17 cellular contexts compared by ENCODE assay signal in genomic region chr4:158181906-158182305, GRCh38. TPM values are rescaled to one million over a fixed set of nuclear protein-coding genes. Genes with fewer than 3 reads are reported as not detected.
A peak's percentile ranks its signal among the peaks of the same experiment; 100 is the strongest.
DNase-seq lines count a peak whose midpoint lies in the region; ATAC-seq, FAIRE-seq and TF ChIP-seq lines count a peak whose summit lies in the region.
"Had no signal": no experiment of that assay in that cellular context is flagged by ENCODE, and none has a peak within 500 bp of the region (broad histone marks: within the 10 kb centered on the region; RNA-seq: fewer than 3 reads in every experiment).

No MANE protein-coding gene starts in this region.

- H3K9me3 ChIP-seq in H9 (ENCODE audit: control insufficient read depth, low read depth, low read length) (no peaks in the 10 kb centered on the region), ascending aorta (no peaks in the 10 kb centered on the region), keratinocyte (ENCODE audit: control insufficient read depth, low read depth, low read length) (no peaks in the 10 kb centered on the region)

- H3K79me1 ChIP-seq in H9 (ENCODE audit: insufficient read depth, low read depth, low read length, poor library complexity, severe bottlenecking): no peaks in the 10 kb centered on the region

- H3K4me1 ChIP-seq in H9 (ENCODE audit: insufficient read depth, low read length) (no peaks in the 10 kb centered on the region), ascending aorta (peaks cover 5 to 37% of the 10 kb centered on the region in 2 donors), keratinocyte (ENCODE audit: control insufficient read depth, extremely low read depth, insufficient read depth, low read length) (no peaks in the 10 kb centered on the region)

- H3K9ac ChIP-seq in H9 (ENCODE audit: extremely low read depth, insufficient read length, low read length) (no peak overlapping the region), keratinocyte (ENCODE audit: control insufficient read depth, extremely low read depth, insufficient read depth, low read length) (no peak overlapping the region)

- ATAC-seq in activated naive CD8-positive, alpha-beta T cell treated with anti-CD3 and anti-CD28 coated beads, Interleukin-2, amount 50 U/mL, for 24 hours: no peak

- no peak for DNase-seq in H9
- no peak for DNase-seq in ascending aorta (ENCODE audit: low spot score in 2 of 2)
- no peak for DNase-seq in keratinocyte (ENCODE audit: low read depth, low spot score)
- no peak for DNase-seq in osteocyte (ENCODE audit: extremely low spot score, unreplicated experiment)
- no peak for DNase-seq in hepatic stellate cell (ENCODE audit: low spot score)
- DNase-seq in NCI-H226: no peak
- DNase-seq in activated naive CD8-positive, alpha-beta T cell treated with anti-CD3 and anti-CD28 coated beads, Interleukin-2, amount 50 U/mL, for 24 hours: no peak
- DNase-seq in AG08395 (ENCODE audit: low spot score): no peak
- DNase-seq: AML-193; CD4-positive, alpha-beta memory T cell; DMS79 treated with DMSO at 0.1 percent for 48 hours; GF-D8; MV-4-11; NCI-H1436; NCI-H2081; NCI-H524 treated with DMSO at 0.1 percent for 48 hours had no signal

- no peak overlapping the region for H3K23ac ChIP-seq in H9 (ENCODE audit: insufficient read length, low read depth, low read length)

- no peak overlapping the region for H2BK12ac ChIP-seq in H9 (ENCODE audit: insufficient read length, low read depth, low read length)

- H3K23me2 ChIP-seq in H9 (ENCODE audit: insufficient read length, low read depth, low read length, poor library complexity, severe bottlenecking): no peaks in the 10 kb centered on the region

- H3K79me2 ChIP-seq in H9 (ENCODE audit: insufficient read depth, low read length) (no peaks in the 10 kb centered on the region), keratinocyte (ENCODE audit: control insufficient read depth, insufficient read depth, low read length) (no peaks in the 10 kb centered on the region)

- H4K91ac ChIP-seq in H9 (ENCODE audit: insufficient read length, low read depth, low read length): no peak overlapping the region

- no peaks in the 10 kb centered on the region for H4K20me1 ChIP-seq in H9 (ENCODE audit: control insufficient read depth, insufficient read depth, insufficient read length)
- H4K20me1 ChIP-seq in keratinocyte (ENCODE audit: control insufficient read depth, extremely low read depth, insufficient read depth, low read length): no peaks in the 10 kb centered on the region

- no peak overlapping the region for H3K18ac ChIP-seq in H9 (ENCODE audit: insufficient read length, low read depth, low read length)

- H3K14ac ChIP-seq in H9 (ENCODE audit: insufficient read depth, low read length): no peak overlapping the region

- no peak overlapping the region for H2BK5ac ChIP-seq in H9 (ENCODE audit: insufficient read length, low read length)

- H3K4me1 Mint-ChIP-seq in H9: no peaks in the 10 kb centered on the region
- peaks cover 33% of the 10 kb centered on the region for H3K4me1 Mint-ChIP-seq in osteocyte (ENCODE audit: unreplicated experiment)
- no peaks in the 10 kb centered on the region for H3K4me1 Mint-ChIP-seq in activated naive CD8-positive, alpha-beta T cell treated with anti-CD3 and anti-CD28 coated beads, Interleukin-2, amount 50 U/mL, for 24 hours
- H3K4me1 Mint-ChIP-seq: CD4-positive, alpha-beta memory T cell had no signal

- no CpG with 5 or more reads among the region's 5 CpGs for WGBS in H9 (ENCODE audit: extremely low coverage, insufficient read length, low lambda C conversion rate)

- dilution Hi-C loops in keratinocyte (cut with MboI; ENCODE audit: extremely low pct_ligation_motif_present, low sequenced_read_pairs): loop anchor here (25.0 kb wide), 1 partner anchor 170 kb away; no protein-coding TSS in a partner anchor

- no peak overlapping the region for H2AK5ac ChIP-seq in H9 (ENCODE audit: insufficient read length, low read length)

- no peak overlapping the region for H2BK15ac ChIP-seq in H9 (ENCODE audit: low read depth, low read length)

- H3K9me1 ChIP-seq in keratinocyte (ENCODE audit: control insufficient read depth, extremely low read depth, insufficient read depth, low read length): no peaks in the 10 kb centered on the region

- peaks cover 4% of the 10 kb centered on the region in 2 donors for H3K36me3 ChIP-seq in ascending aorta
- no peaks in the 10 kb centered on the region for H3K36me3 ChIP-seq in keratinocyte (ENCODE audit: control insufficient read depth in 2 of 2, extremely low read depth in 1 of 2, insufficient read depth in 2 of 2, low read length in 2 of 2)

- H3K27ac ChIP-seq in H9 (ENCODE audit: insufficient read length, low read depth, low read length) (no peak overlapping the region), ascending aorta (peak overlapping the region; percentile 88 to 97), keratinocyte (ENCODE audit: control insufficient read depth, insufficient read depth, low read length) (no peak overlapping the region)

- H2BK20ac ChIP-seq in H9 (ENCODE audit: low read depth, low read length, poor library complexity, severe bottlenecking): no peak overlapping the region

- no peak overlapping the region for H3K56ac ChIP-seq in H9 (ENCODE audit: insufficient read length, low read depth, low read length)

- H3K4me2 ChIP-seq in H9 (ENCODE audit: insufficient read depth, insufficient read length, low read length): no peak overlapping the region
- no peak overlapping the region for H3K4me2 ChIP-seq in keratinocyte (ENCODE audit: control insufficient read depth, extremely low read depth, insufficient read depth, low read depth, low read length)

- no peaks in the 10 kb centered on the region for H3K9me3 Mint-ChIP-seq in H9
- H3K9me3 Mint-ChIP-seq in osteocyte (ENCODE audit: unreplicated experiment): no peaks in the 10 kb centered on the region
- peaks cover 3% of the 10 kb centered on the region for H3K9me3 Mint-ChIP-seq in activated naive CD8-positive, alpha-beta T cell treated with anti-CD3 and anti-CD28 coated beads, Interleukin-2, amount 50 U/mL, for 24 hours
- H3K9me3 Mint-ChIP-seq: CD4-positive, alpha-beta memory T cell had no signal

- H3K36me3 Mint-ChIP-seq in H9 (ENCODE audit: insufficient read depth in 1 of 3, low read depth in 3 of 3): no peaks in the 10 kb centered on the region
- no peaks in the 10 kb centered on the region for H3K36me3 Mint-ChIP-seq in osteocyte (ENCODE audit: unreplicated experiment)
- H3K36me3 Mint-ChIP-seq in activated naive CD8-positive, alpha-beta T cell treated with anti-CD3 and anti-CD28 coated beads, Interleukin-2, amount 50 U/mL, for 24 hours (ENCODE audit: low read depth): no peaks in the 10 kb centered on the region
- H3K36me3 Mint-ChIP-seq: CD4-positive, alpha-beta memory T cell had no signal

- H4K8ac ChIP-seq in H9 (replicated peaks; ENCODE audit: insufficient read length, low read depth, low read length): no peak overlapping the region

- no peaks in the 10 kb centered on the region for H3K27me3 ChIP-seq in H9 (ENCODE audit: insufficient read depth, low read length)
- no peaks in the 10 kb centered on the region for H3K27me3 ChIP-seq in ascending aorta
- no peaks in the 10 kb centered on the region for H3K27me3 ChIP-seq in keratinocyte (ENCODE audit: control insufficient read depth, extremely low read depth, insufficient read depth, low read length)

- intact Hi-C loops in ascending aorta (cut with DNase I): no loop called here

- no peak overlapping the region for H3T11ph ChIP-seq in H9 (ENCODE audit: low read length)

- no peak overlapping the region for H2BK120ac ChIP-seq in H9 (ENCODE audit: low read depth, low read length, poor library complexity, severe bottlenecking)

- H3K27me3 Mint-ChIP-seq in H9 (ENCODE audit: low read depth) (no peaks in the 10 kb centered on the region), osteocyte (ENCODE audit: unreplicated experiment) (no peaks in the 10 kb centered on the region)
- peaks cover 2% of the 10 kb centered on the region for H3K27me3 Mint-ChIP-seq in activated naive CD8-positive, alpha-beta T cell treated with anti-CD3 and anti-CD28 coated beads, Interleukin-2, amount 50 U/mL, for 24 hours

- no peak overlapping the region for H3K4ac ChIP-seq in H9 (ENCODE audit: low read depth, low read length)

- H2AFZ ChIP-seq in H9 (ENCODE audit: low read length): peak overlapping the region; percentile 62
- peak overlapping the region; percentile 54 for H2AFZ ChIP-seq in keratinocyte (ENCODE audit: control insufficient read depth, low read length)

- TF ChIP-seq CTCF in H9 (conservative IDR thresholded peaks at IDR 0.05) (no peak), ascending aorta (IDR thresholded peaks at IDR 0.05) (no peak), keratinocyte (optimal IDR thresholded peaks at IDR 0.05 in 1 of 3, IDR thresholded peaks at IDR 0.05 in 1 of 3, conservative IDR thresholded peaks at IDR 0.05 in 1 of 3; ENCODE audit: extremely low read depth in 1 of 3, insufficient read depth in 2 of 3, low read length in 3 of 3) (no peak), osteocyte (IDR thresholded peaks at IDR 0.05) (no peak)

- H3K4me3 Mint-ChIP-seq in H9 (no peak overlapping the region), osteocyte (ENCODE audit: unreplicated experiment) (peak overlapping the region; percentile 62)
- no peak overlapping the region for H3K4me3 Mint-ChIP-seq in activated naive CD8-positive, alpha-beta T cell treated with anti-CD3 and anti-CD28 coated beads, Interleukin-2, amount 50 U/mL, for 24 hours
- H3K4me3 Mint-ChIP-seq: CD4-positive, alpha-beta memory T cell had no signal

- H4K5ac ChIP-seq in H9 (ENCODE audit: insufficient read length, low read depth, low read length): no peak overlapping the region

- H3K4me3 ChIP-seq in ascending aorta (peak overlapping the region in 1 of 2 donors; percentile 21), keratinocyte (ENCODE audit: control insufficient read depth in 2 of 3, extremely low read depth in 1 of 3, insufficient read depth in 2 of 3, low read depth in 1 of 3, low read length in 3 of 3) (no peak overlapping the region)

- no peak overlapping the region for H3K27ac Mint-ChIP-seq in H9
- peak overlapping the region; percentile 86 for H3K27ac Mint-ChIP-seq in osteocyte (ENCODE audit: unreplicated experiment)
- no peak overlapping the region for H3K27ac Mint-ChIP-seq in activated naive CD8-positive, alpha-beta T cell treated with anti-CD3 and anti-CD28 coated beads, Interleukin-2, amount 50 U/mL, for 24 hours
- H3K27ac Mint-ChIP-seq: CD4-positive, alpha-beta memory T cell had no signal

- FAIRE-seq in keratinocyte (lab: Jason Lieb, UNC): no peak
- FAIRE-seq: H54 had no signal

RNA-seq across cellular contexts. Expression of gene GASK1B, which starts 9.1 kb away (rescaled TPM):
- total RNA-seq in H9 (2021): not detected in 2 replicates
- 69.7 TPM for total RNA-seq in ascending aorta
- 1.4 to 3.1 TPM (median 2.1 TPM) in 3 replicates for polyA plus RNA-seq in keratinocyte
- polyA plus RNA-seq in keratinocyte (2011; ENCODE audit: low read depth): 0.41 TPM
- polyA plus RNA-seq in keratinocyte (2011; cell fraction: cytosol; rRNA removed): 1.1 and 1.9 TPM in 2 replicates
- polyA plus RNA-seq in keratinocyte (2011; cell fraction: nucleus; rRNA removed): 2.0 and 3.9 TPM in 2 replicates
- 0.51 and 1.4 TPM in 2 replicates for polyA plus RNA-seq in keratinocyte (2012; ENCODE audit: low replicate concordance)
- polyA minus RNA-seq in keratinocyte: 1.1 to 7.3 TPM (median 4.4 TPM) in 3 replicates
- polyA minus RNA-seq in keratinocyte (2011; cell fraction: cytosol; rRNA and poly(A)+ RNA removed): 1.9 TPM
- polyA minus RNA-seq in keratinocyte (2011; cell fraction: nucleus; rRNA and poly(A)+ RNA removed): 3.5 and 6.3 TPM in 2 replicates
- 11.7 and 11.8 TPM in 2 replicates for total RNA-seq in osteocyte
- polyA plus RNA-seq: CD4-positive, alpha-beta memory T cell had no signal

RNA-seq across cellular contexts. Expression of gene TMEM144, which starts 28.4 kb away (rescaled TPM):
- total RNA-seq in H9 (2021) (3.4 and 3.6 TPM in 2 replicates), ascending aorta (4.0 TPM), osteocyte (1.0 and 1.7 TPM in 2 replicates)
- 2.8 to 4.0 TPM (median 3.3 TPM) in 3 replicates for polyA plus RNA-seq in keratinocyte
- 0.52 TPM for polyA plus RNA-seq in keratinocyte (2011; ENCODE audit: low read depth)
- polyA plus RNA-seq in keratinocyte (2011; cell fraction: cytosol; rRNA removed): 1.3 and 2.7 TPM in 2 replicates
- polyA plus RNA-seq in keratinocyte (2011; cell fraction: nucleus; rRNA removed): 4.2 TPM in 2 replicates
- polyA plus RNA-seq in keratinocyte (2012; ENCODE audit: low replicate concordance): 1.4 and 2.6 TPM in 2 replicates
- 4.0 to 16.4 TPM (median 5.7 TPM) in 3 replicates for polyA minus RNA-seq in keratinocyte
- 3.6 TPM for polyA minus RNA-seq in keratinocyte (2011; cell fraction: cytosol; rRNA and poly(A)+ RNA removed)
- 8.1 and 17.6 TPM in 2 replicates for polyA minus RNA-seq in keratinocyte (2011; cell fraction: nucleus; rRNA and poly(A)+ RNA removed)
- polyA plus RNA-seq: CD4-positive, alpha-beta memory T cell had no signal

Comparison
In these comparisons a context has a peak if more than half of its experiments do, and no peak if none do; other contexts are left out.
1. H3K27ac ChIP-seq: peak in ascending aorta (2 of 2); none in H9 (single experiment) and keratinocyte (single experiment).
2. RNA of gene GASK1B, which starts 9.1 kb away (total RNA-seq): 69.7 TPM in ascending aorta (single experiment) and 11.7 to 11.8 TPM in osteocyte; not detected in H9; every median in the first group is over 10 times any median in the second.